ENCODE assay signal across 1 cellular context in genomic region chr3:138935864-138936762, GRCh38.
TF ChIP-seq lines count a peak whose summit lies in the region.

No MANE protein-coding gene starts in this region.

TF ChIP-seq in HCT116, 20 proteins besides CTCF, POLR2A, EP300 and RAD21 (continued from another document):
- no peak for TF ChIP-seq ATF3 (IDR thresholded peaks at IDR 0.05)
- no peak for TF ChIP-seq ZNF274 (IDR thresholded peaks at IDR 0.05; ENCODE audit: low read depth, low read length)
- no peak for TF ChIP-seq ZBTB33 (IDR thresholded peaks at IDR 0.05; ENCODE audit: extremely low read depth, insufficient replicate concordance, low read length)
- TF ChIP-seq JUND (IDR thresholded peaks at IDR 0.05) = no peak
- TF ChIP-seq EZH2phosphoT487 (IDR thresholded peaks at IDR 0.05; ENCODE audit: borderline replicate concordance) = no peak
- no peak for TF ChIP-seq TCF7L2 (IDR thresholded peaks at IDR 0.05; ENCODE audit: borderline replicate concordance, extremely low read depth, insufficient read depth, insufficient read length)
